In genomic region chr5:44952376-44952775, GRCh38 we compare ENCODE assay signal across 8 cellular contexts.
DNase-seq lines count a peak whose midpoint lies in the region; ATAC-seq and TF ChIP-seq lines count a peak whose summit lies in the region.

No MANE protein-coding gene starts in this region.

- H3K36me3 ChIP-seq in BJ (ENCODE audit: control insufficient read depth, insufficient read depth, low read length) (no peaks in the 10 kb centered on the region), lower lobe of right lung (no peaks in the 10 kb centered on the region), sigmoid colon (no peaks in the 10 kb centered on the region), ovary (no peaks in the 10 kb centered on the region)

- TF ChIP-seq CTCF in BJ (IDR thresholded peaks at IDR 0.05; ENCODE audit: insufficient read depth, low read depth, low read length) (peak; percentile 59), astrocyte of the spinal cord (IDR thresholded peaks at IDR 0.05; ENCODE audit: low read depth, low read length) (peak; percentile 72), lower lobe of right lung (IDR thresholded peaks at IDR 0.05) (peak; percentile 45), sigmoid colon (IDR thresholded peaks at IDR 0.05) (no peak), ovary (IDR thresholded peaks at IDR 0.05) (no peak)

- WGBS in sigmoid colon, 2 donors: 3 to 7% methylated on average over 1 of the region's 1 CpG
- 10 to 26% (median 15%) methylated on average over 1 of the region's 1 CpG for WGBS in ovary, 3 donors

- TF ChIP-seq POLR2A in sigmoid colon (IDR thresholded peaks at IDR 0.05): no peak
- no peak for TF ChIP-seq POLR2A in ovary (IDR thresholded peaks at IDR 0.05)

- H3K4me3 ChIP-seq in BJ (ENCODE audit: low read depth, low read length) (no peak overlapping the region), astrocyte of the spinal cord (ENCODE audit: low read depth, low read length) (no peak overlapping the region), lower lobe of right lung (no peak overlapping the region), sigmoid colon (no peak overlapping the region), ovary (no peak overlapping the region)

- peak; percentile 78 for ATAC-seq in GM18519 (IDR thresholded peaks at IDR 0.05; ENCODE audit: low FRiP score, unreplicated experiment)
- peak; percentile 75 for ATAC-seq in HG02970 (IDR thresholded peaks at IDR 0.05; ENCODE audit: low FRiP score, unreplicated experiment)
- ATAC-seq in lower lobe of right lung: no peak

- DNase-seq in BJ (ENCODE audit: low read depth): no peak
- DNase-seq in NCI-H2081 treated with DMSO at 0.1 percent for 48 hours (lab: John Stamatoyannopoulos, UW): peak; percentile 44
- peak; percentile 44 for DNase-seq in astrocyte of the spinal cord (ENCODE audit: low read depth, low spot score)
- no peak for DNase-seq in lower lobe of right lung
- DNase-seq in sigmoid colon: no peak
- DNase-seq in ovary: no peak

- H3K27ac ChIP-seq in lower lobe of right lung (no peak overlapping the region), sigmoid colon (no peak overlapping the region), ovary (no peak overlapping the region)

- H3K9me3 ChIP-seq in lower lobe of right lung (no peaks in the 10 kb centered on the region), sigmoid colon (no peaks in the 10 kb centered on the region), ovary (no peaks in the 10 kb centered on the region)

- no peaks in the 10 kb centered on the region for H3K4me1 ChIP-seq in lower lobe of right lung
- no peaks in the 10 kb centered on the region for H3K4me1 ChIP-seq in sigmoid colon
- no peaks in the 10 kb centered on the region for H3K4me1 ChIP-seq in ovary (ENCODE audit: insufficient read depth)

- CTCF ChIA-PET in BJ (lab: Yijun Ruan, JAX): interaction anchor here (0.6 kb wide), 1 partner anchor 13 kb away, joined by 3 read pairs; no protein-coding TSS in a partner anchor

- in situ Hi-C loops in astrocyte of the spinal cord (cut with HindIII; ENCODE audit: low sequenced_read_pairs): no loop called here

- POLR2A ChIA-PET in BJ (lab: Charles Lee): no interaction called here

- TF ChIP-seq EP300 in sigmoid colon (IDR thresholded peaks at IDR 0.05) (no peak), ovary (IDR thresholded peaks at IDR 0.05) (no peak)

- intact Hi-C loops in lower lobe of right lung (cut with DNase I): no loop called here
- intact Hi-C loops in sigmoid colon (cut with DNase I): no loop called here
- intact Hi-C loops in ovary (cut with DNase I): no loop called here

- no peaks in the 10 kb centered on the region for H3K27me3 ChIP-seq in BJ (ENCODE audit: control insufficient read depth, insufficient read depth, low read length)
- H3K27me3 ChIP-seq in lower lobe of right lung (ENCODE audit: low read depth): no peaks in the 10 kb centered on the region
- no peaks in the 10 kb centered on the region for H3K27me3 ChIP-seq in sigmoid colon
- no peaks in the 10 kb centered on the region for H3K27me3 ChIP-seq in ovary

Comparison
In these comparisons a context has a peak if more than half of its experiments do, and no peak if none do; other contexts are left out.
1. DNase-seq: peak in NCI-H2081 treated with DMSO at 0.1 percent for 48 hours (single experiment) and astrocyte of the spinal cord (single experiment); none in BJ (single experiment), lower lobe of right lung (single experiment), sigmoid colon (single experiment) and ovary (0 of 5).
2. CTCF ChIP-seq: peak in BJ (single experiment), astrocyte of the spinal cord (single experiment) and lower lobe of right lung (single experiment); none in sigmoid colon (0 of 4) and ovary (0 of 3).
3. ATAC-seq: peak in GM18519 (single experiment) and HG02970 (single experiment); none in lower lobe of right lung (0 of 2).